Comparison of ENCODE assay signal across 9 cellular contexts in genomic region chr19:15248648-15249559, GRCh38. TPM values are rescaled to one million over a fixed set of nuclear protein-coding genes. Genes with fewer than 3 reads are reported as not detected.
DNase-seq lines count a peak whose midpoint lies in the region; ATAC-seq and TF ChIP-seq lines count a peak whose summit lies in the region.
"Had no signal": no experiment of that assay in that cellular context is flagged by ENCODE, and none has a peak within 500 bp of the region (broad histone marks: within the 10 kb centered on the region; RNA-seq: fewer than 3 reads in every experiment).

No MANE protein-coding gene starts in this region.

- no peaks in the 10 kb centered on the region for H3K9me3 Mint-ChIP-seq in HFFc6
- H3K9me3 Mint-ChIP-seq: T-helper 1 cell treated with Interleukin-12 subunit alpha and Interleukin-12 subunit beta and Interleukin-4 antibody, amounts not matched to agents 30 μg/mL and 1 μg/mL, for 36 hours had no signal

- peaks cover 4% of the 10 kb centered on the region for H3K36me3 ChIP-seq in breast epithelium
- H3K36me3 ChIP-seq in stomach: peaks cover 46 to 94% (median 88%) of the 10 kb centered on the region in 4 donors

- TF ChIP-seq CTCF in HFFc6 (IDR thresholded peaks at IDR 0.05) (no peak), breast epithelium (IDR thresholded peaks at IDR 0.05) (no peak), stomach (IDR thresholded peaks at IDR 0.05) (no peak)

- H3K27ac ChIP-seq in breast epithelium (peak overlapping the region; percentile 81 to 88), stomach (peak overlapping the region; percentile 63 to 91 (median 87))

- H3K4me1 Mint-ChIP-seq in HFFc6 (ENCODE audit: low read depth): peaks cover 75% of the 10 kb centered on the region

- peak; percentile 83 for DNase-seq in HFFc6
- DNase-seq in breast epithelium (ENCODE audit: low spot score in 2 of 2): peak in 1 of 2 donors; percentile 48
- peak; percentile 43 for DNase-seq in kidney glomerular epithelial cell (lab: John Stamatoyannopoulos, UW)
- peak; percentile 76 for DNase-seq in stomach
- no peak for DNase-seq in OCI-M1 (lab: John Stamatoyannopoulos, UW)
- DNase-seq in NCI-H345 treated with DMSO at 0.1 percent for 48 hours (lab: John Stamatoyannopoulos, UW; ENCODE audit: unreplicated experiment): no peak

- ATAC-seq in HG02884 (IDR thresholded peaks at IDR 0.05; ENCODE audit: unreplicated experiment) (no peak), GM21619 (IDR thresholded peaks at IDR 0.05; ENCODE audit: unreplicated experiment) (no peak)

- intact Hi-C loops in breast epithelium (cut with DNase I; ENCODE audit: low total_unique reads): loop anchor here (10.0 kb wide), 1 partner anchor 64 kb away; no protein-coding TSS in a partner anchor
- intact Hi-C loops in stomach (cut with DNase I; ENCODE audit: low total_unique reads): no loop called here

- H3K27ac Mint-ChIP-seq in HFFc6: peak overlapping the region; percentile 96
- H3K27ac Mint-ChIP-seq: T-helper 1 cell treated with Interleukin-12 subunit alpha and Interleukin-12 subunit beta and Interleukin-4 antibody, amounts not matched to agents 30 μg/mL and 1 μg/mL, for 36 hours had no signal

- H3K4me3 ChIP-seq in breast epithelium (peak overlapping the region in 1 of 3 donors; percentile 21), stomach (no peak overlapping the region)

- 41 to 54% (median 49%) methylated on average over 20 of the region's 20 CpGs for WGBS in stomach, 5 donors

- H3K27me3 ChIP-seq in breast epithelium (no peaks in the 10 kb centered on the region), stomach (no peaks in the 10 kb centered on the region)

- no peak for TF ChIP-seq EP300 in stomach (IDR thresholded peaks at IDR 0.05)

- H3K36me3 Mint-ChIP-seq in HFFc6 (ENCODE audit: low read depth): peaks cover 23% of the 10 kb centered on the region

- H3K4me1 ChIP-seq in breast epithelium (peaks cover 36 to 39% of the 10 kb centered on the region in 2 donors), stomach (peaks cover 60 to 85% (median 75%) of the 10 kb centered on the region in 4 donors)

- H3K27me3 Mint-ChIP-seq in HFFc6 (ENCODE audit: insufficient read depth): peaks cover 10% of the 10 kb centered on the region; the same call in 1 of the 2 replicates

- no peak for TF ChIP-seq POLR2A in breast epithelium (IDR thresholded peaks at IDR 0.05)
- TF ChIP-seq POLR2A in stomach (IDR thresholded peaks at IDR 0.05): no peak

- peak overlapping the region; percentile 73 for H3K4me3 Mint-ChIP-seq in HFFc6
- H3K4me3 Mint-ChIP-seq: T-helper 1 cell treated with Interleukin-12 subunit alpha and Interleukin-12 subunit beta and Interleukin-4 antibody, amounts not matched to agents 30 μg/mL and 1 μg/mL, for 36 hours had no signal

- no peaks in the 10 kb centered on the region for H3K9me3 ChIP-seq in breast epithelium
- no peaks in the 10 kb centered on the region for H3K9me3 ChIP-seq in stomach

RNA-seq across cellular contexts. Expression of gene EPHX3, which starts 16.7 kb away (rescaled TPM):
- under 1 TPM in 3 of 6 experiments, not detected in 3; 0.13 to 0.37 (median 0.14) TPM for total RNA-seq in HFFc6 (2021; fragmentation: NEBNext Ultra II Directional; extraction: Animal tissue kit (Norgen Biotek cat#: 25700))
- total RNA-seq in breast epithelium (under 1 TPM in 1 of 3 donors, not detected in 2; 0.29 TPM), stomach (1 to 10 TPM in 2 of 5 donors, not detected in 3; 1.1 to 4.2 TPM)
- polyA plus RNA-seq in stomach: 10 to 100 TPM in 1 of 3 donors, under 1 TPM in 1, not detected in 1; 0.31 to 12.8 TPM

RNA-seq across cellular contexts. Expression of gene NOTCH3, which starts 48.1 kb away (rescaled TPM):
- 10 to 100 TPM in 4 of 6 experiments, 1 to 10 TPM in 2; 3.4 to 18.0 (median 13.1) TPM for total RNA-seq in HFFc6 (2021; fragmentation: NEBNext Ultra II Directional; extraction: Animal tissue kit (Norgen Biotek cat#: 25700))
- total RNA-seq in breast epithelium: 10 to 100 TPM; 22.0 to 36.4 (median 22.7) TPM
- 10 to 100 TPM; 22.5 to 54.5 (median 24.4) TPM for total RNA-seq in stomach
- polyA plus RNA-seq in stomach: 10 to 100 TPM in 1 of 3 donors, 1 to 10 TPM in 2; 1.2 to 12.6 (median 2.2) TPM

Comparison
In these comparisons a context has a peak if more than half of its experiments do, and no peak if none do; other contexts are left out.
1. DNase-seq: peak in HFFc6 (single experiment), kidney glomerular epithelial cell (single experiment) and stomach (single experiment); none in OCI-M1 (single experiment) and NCI-H345 treated with DMSO at 0.1 percent for 48 hours (single experiment).